16 cellular contexts compared by ENCODE assay signal in genomic region chr6:131175559-131175958, GRCh38. TPM values are rescaled to one million over a fixed set of nuclear protein-coding genes. Genes with fewer than 3 reads are reported as not detected.
DNase-seq lines count a peak whose midpoint lies in the region; ATAC-seq, FAIRE-seq and TF ChIP-seq lines count a peak whose summit lies in the region.
"Had no signal": no experiment of that assay in that cellular context is flagged by ENCODE, and none has a peak within 500 bp of the region (broad histone marks: within the 10 kb centered on the region; RNA-seq: fewer than 3 reads in every experiment).

No MANE protein-coding gene starts in this region.

- no peak for ATAC-seq in HG03175 (IDR thresholded peaks at IDR 0.05; ENCODE audit: unreplicated experiment)
- ATAC-seq in pancreas, result no peak
- no peak for ATAC-seq in HG02852 (IDR thresholded peaks at IDR 0.05; ENCODE audit: unreplicated experiment)
- ATAC-seq: CD8-positive, alpha-beta T cell; GM12878 had no signal

- no peaks in the 10 kb centered on the region for H3K79me2 ChIP-seq in GM23248 (ENCODE audit: insufficient read depth)

- H3K27me3 ChIP-seq in GM23248 (replicated peaks; ENCODE audit: insufficient read depth) (no peaks in the 10 kb centered on the region), pancreas (no peaks in the 10 kb centered on the region)
- H3K27me3 ChIP-seq: BLaER1 treated with 17β-estradiol and CSF1 and Interleukin-3, amounts not matched to agents 10 nM and 100 nM had no signal

- H3K4me1 ChIP-seq in GM23248 (ENCODE audit: insufficient read depth), result peaks cover 50% of the 10 kb centered on the region
- H3K4me1 ChIP-seq in pancreas, result peaks cover 0 to 7% (median 5%) of the 10 kb centered on the region in 3 donors
- H3K4me1 ChIP-seq: BLaER1 treated with 17β-estradiol and CSF1 and Interleukin-3, amounts not matched to agents 10 nM and 100 nM had no signal

- H2AFZ ChIP-seq in GM23248, result no peak overlapping the region

- in situ Hi-C loops in GM23248 (cut with MboI), result no loop called here
- in situ Hi-C loops in SK-MEL-5 (cut with HindIII; ENCODE audit: low pct_unique_long_range_greater_than_20kb, low sequenced_read_pairs), result no loop called here

- no peaks in the 10 kb centered on the region for H3K9me2 ChIP-seq in GM23248 (ENCODE audit: insufficient read depth)

- DNase-seq in GM23248 (peak; percentile 10), SK-MEL-5 (ENCODE audit: low read depth, low spot score) (peak; percentile 31), foreskin fibroblast (peak; percentile 37 to 48), skeletal muscle cell (ENCODE audit: low read depth) (peak; percentile 16), pancreas (no peak), NCI-H1436 treated with DMSO at 0.1 percent for 48 hours (lab: John Stamatoyannopoulos, UW) (no peak)
- DNase-seq: Calu3; CD8-positive, alpha-beta T cell; DMS79 treated with DMSO at 0.1 percent for 48 hours; IMR-90 had no signal

- H3K36me3 ChIP-seq in GM23248 (ENCODE audit: low read depth) (no peaks in the 10 kb centered on the region), pancreas (no peaks in the 10 kb centered on the region)
- H3K36me3 ChIP-seq: BLaER1 treated with 17β-estradiol and CSF1 and Interleukin-3, amounts not matched to agents 10 nM and 100 nM; HAP-1 had no signal

- H4K20me1 ChIP-seq in GM23248 (ENCODE audit: insufficient read depth), result no peaks in the 10 kb centered on the region
- H4K20me1 ChIP-seq: BLaER1 treated with 17β-estradiol and CSF1 and Interleukin-3, amounts not matched to agents 10 nM and 100 nM had no signal

- H3K27ac ChIP-seq in GM23248 (no peak overlapping the region), pancreas (no peak overlapping the region)
- H3K27ac ChIP-seq: BLaER1 treated with 17β-estradiol and CSF1 and Interleukin-3, amounts not matched to agents 10 nM and 100 nM; HL-60 had no signal

- H3K4me2 ChIP-seq in GM23248 (ENCODE audit: unreplicated experiment), result no peak overlapping the region
- H3K4me2 ChIP-seq: BLaER1 treated with 17β-estradiol and CSF1 and Interleukin-3, amounts not matched to agents 10 nM and 100 nM had no signal

- H3K9me3 ChIP-seq in GM23248 (ENCODE audit: low read depth), result no peaks in the 10 kb centered on the region
- no peaks in the 10 kb centered on the region for H3K9me3 ChIP-seq in pancreas
- H3K9me3 ChIP-seq: BLaER1 treated with 17β-estradiol and CSF1 and Interleukin-3, amounts not matched to agents 10 nM and 100 nM; HAP-1 had no signal

- intact Hi-C loops in pancreas (cut with DNase I), result no loop called here

- no peak for FAIRE-seq in pancreas (lab: Jason Lieb, UNC)
- FAIRE-seq: GM12878 had no signal

- WGBS in GM23248 (ENCODE audit: low coverage in 1 of 2, low lambda C conversion rate in 2 of 2, missing lambda C conversion rate in 2 of 2), 2 experiments, result 86 to 97% methylated on average over 2 of the region's 2 CpGs
- WGBS in pancreas, 2 donors, result 96 to 99% methylated on average over 2 of the region's 2 CpGs

- no peak overlapping the region for H3K9ac ChIP-seq in GM23248
- H3K9ac ChIP-seq: BLaER1 treated with 17β-estradiol and CSF1 and Interleukin-3, amounts not matched to agents 10 nM and 100 nM had no signal

- peaks cover 25% of the 10 kb centered on the region; the same call in 1 of the 2 replicates for H3F3A ChIP-seq in GM23248 (ENCODE audit: insufficient read depth)

- H3K4me3 ChIP-seq in GM23248 (no peak overlapping the region), foreskin fibroblast (ENCODE audit: low read depth in 1 of 2, low read length in 2 of 2) (no peak overlapping the region), skeletal muscle cell (ENCODE audit: low read depth, low read length) (no peak overlapping the region), pancreas (no peak overlapping the region)
- H3K4me3 ChIP-seq: BLaER1 treated with 17β-estradiol and CSF1 and Interleukin-3, amounts not matched to agents 10 nM and 100 nM; GM12878; HAP-1 had no signal

- TF ChIP-seq CTCF in foreskin fibroblast (IDR thresholded peaks at IDR 0.05; ENCODE audit: low read depth, low read length), result no peak
- no peak for TF ChIP-seq CTCF in pancreas (IDR thresholded peaks at IDR 0.05)

RNA-seq across cellular contexts. Expression of gene AKAP7, which starts 40.3 kb away (rescaled TPM):
- 8.2 and 11.5 TPM in 2 replicates for total RNA-seq in GM23248 (2014; rRNA removed; shearing (Covaris generic))
- polyA plus RNA-seq in GM23248 (2016; fragmentation: Nextera tagmentation; extraction: Ambion mirVana) (3.2 and 3.4 TPM in 2 replicates), pancreas (10 to 100 TPM; 69.6 to 82.0 TPM)
- total RNA-seq in SK-MEL-5 (2014; rRNA removed; shearing (Covaris generic)), result 7.5 and 13.8 TPM in 2 replicates
- 5.6 TPM in 2 replicates for polyA plus RNA-seq in SK-MEL-5 (2015; cell fraction: cytosol; rRNA removed)
- polyA plus RNA-seq in SK-MEL-5 (2015; cell fraction: nucleus; rRNA removed), result 5.7 and 13.9 TPM in 2 replicates
- 10 to 100 TPM; 20.5 to 57.7 (median 24.1) TPM for total RNA-seq in pancreas

Comparison
In these comparisons a context has a peak if more than half of its experiments do, and no peak if none do; other contexts are left out.
1. DNase-seq: peak in GM23248 (single experiment), SK-MEL-5 (single experiment), foreskin fibroblast (2 of 2) and skeletal muscle cell (single experiment); none in pancreas (0 of 6) and NCI-H1436 treated with DMSO at 0.1 percent for 48 hours (single experiment).